2 cellular contexts compared by ENCODE assay signal in the genomic region with DNA sequence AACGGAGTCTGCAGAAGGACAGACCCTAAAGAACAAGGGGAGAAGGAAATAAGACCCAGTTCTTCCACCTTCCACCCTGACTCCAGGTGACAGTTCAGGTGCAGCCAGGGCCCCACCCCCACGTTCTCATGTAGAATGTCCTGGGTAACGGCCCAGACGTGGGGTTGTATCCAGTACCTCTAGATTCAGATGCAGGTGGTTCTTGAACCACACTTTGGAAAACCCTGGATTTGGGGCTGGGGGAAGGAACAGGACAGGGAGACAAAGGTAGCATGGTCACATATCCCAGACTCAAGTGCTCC.
TF ChIP-seq lines count a peak whose summit lies in the region.

No MANE protein-coding gene starts in this region.

TF ChIP-seq in SK-N-SH, 30 proteins besides CTCF, POLR2A, EP300 and RAD21:
- TF ChIP-seq MXI1 (IDR thresholded peaks at IDR 0.05; ENCODE audit: low read depth, low read length) (no peak), POLR2AphosphoS5 (IDR thresholded peaks at IDR 0.05; ENCODE audit: low read depth, low read length) (no peak; the same call in 1 of the 2 replicates), ELF1 (IDR thresholded peaks at IDR 0.05) (no peak), SMC3 (IDR thresholded peaks at IDR 0.05; ENCODE audit: low read depth, low read length) (no peak), NRF1 (IDR thresholded peaks at IDR 0.05; ENCODE audit: low read depth, low read length) (no peak), RFX5 (IDR thresholded peaks at IDR 0.05; ENCODE audit: low read length) (no peak), YY1 (IDR thresholded peaks at IDR 0.05; ENCODE audit: low read depth) (no peak), JUND (IDR thresholded peaks at IDR 0.05) (no peak), RCOR1 (IDR thresholded peaks at IDR 0.05; ENCODE audit: low read length) (no peak)
- TF ChIP-seq, protein P1, sequence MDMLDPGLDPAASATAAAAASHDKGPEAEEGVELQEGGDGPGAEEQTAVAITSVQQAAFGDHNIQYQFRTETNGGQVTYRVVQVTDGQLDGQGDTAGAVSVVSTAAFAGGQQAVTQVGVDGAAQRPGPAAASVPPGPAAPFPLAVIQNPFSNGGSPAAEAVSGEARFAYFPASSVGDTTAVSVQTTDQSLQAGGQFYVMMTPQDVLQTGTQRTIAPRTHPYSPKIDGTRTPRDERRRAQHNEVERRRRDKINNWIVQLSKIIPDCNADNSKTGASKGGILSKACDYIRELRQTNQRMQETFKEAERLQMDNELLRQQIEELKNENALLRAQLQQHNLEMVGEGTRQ (IDR thresholded peaks at IDR 0.05; ENCODE audit: borderline replicate concordance, low read depth, low read length): no peak

TF ChIP-seq in SK-N-SH treated with all-trans-retinoic acid at 6 μM for 48 hours, 23 proteins besides CTCF, POLR2A, EP300 and RAD21:
- TF ChIP-seq BACH2 (CRISPR knock-in tag; IDR thresholded peaks at IDR 0.05; ENCODE audit: borderline replicate concordance) (no peak), GLIS3 (CRISPR knock-in tag; IDR thresholded peaks at IDR 0.05) (no peak), SNAI2 (CRISPR knock-in tag; IDR thresholded peaks at IDR 0.05) (no peak), OSR1 (CRISPR knock-in tag; IDR thresholded peaks at IDR 0.05) (no peak)
- TF ChIP-seq, protein P2, sequence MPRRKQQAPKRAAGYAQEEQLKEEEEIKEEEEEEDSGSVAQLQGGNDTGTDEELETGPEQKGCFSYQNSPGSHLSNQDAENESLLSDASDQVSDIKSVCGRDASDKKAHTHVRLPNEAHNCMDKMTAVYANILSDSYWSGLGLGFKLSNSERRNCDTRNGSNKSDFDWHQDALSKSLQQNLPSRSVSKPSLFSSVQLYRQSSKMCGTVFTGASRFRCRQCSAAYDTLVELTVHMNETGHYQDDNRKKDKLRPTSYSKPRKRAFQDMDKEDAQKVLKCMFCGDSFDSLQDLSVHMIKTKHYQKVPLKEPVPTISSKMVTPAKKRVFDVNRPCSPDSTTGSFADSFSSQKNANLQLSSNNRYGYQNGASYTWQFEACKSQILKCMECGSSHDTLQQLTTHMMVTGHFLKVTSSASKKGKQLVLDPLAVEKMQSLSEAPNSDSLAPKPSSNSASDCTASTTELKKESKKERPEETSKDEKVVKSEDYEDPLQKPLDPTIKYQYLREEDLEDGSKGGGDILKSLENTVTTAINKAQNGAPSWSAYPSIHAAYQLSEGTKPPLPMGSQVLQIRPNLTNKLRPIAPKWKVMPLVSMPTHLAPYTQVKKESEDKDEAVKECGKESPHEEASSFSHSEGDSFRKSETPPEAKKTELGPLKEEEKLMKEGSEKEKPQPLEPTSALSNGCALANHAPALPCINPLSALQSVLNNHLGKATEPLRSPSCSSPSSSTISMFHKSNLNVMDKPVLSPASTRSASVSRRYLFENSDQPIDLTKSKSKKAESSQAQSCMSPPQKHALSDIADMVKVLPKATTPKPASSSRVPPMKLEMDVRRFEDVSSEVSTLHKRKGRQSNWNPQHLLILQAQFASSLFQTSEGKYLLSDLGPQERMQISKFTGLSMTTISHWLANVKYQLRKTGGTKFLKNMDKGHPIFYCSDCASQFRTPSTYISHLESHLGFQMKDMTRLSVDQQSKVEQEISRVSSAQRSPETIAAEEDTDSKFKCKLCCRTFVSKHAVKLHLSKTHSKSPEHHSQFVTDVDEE (CRISPR knock-in tag; IDR thresholded peaks at IDR 0.05): no peak
